ENCODE assay signal across 17 cellular contexts in the genomic region with DNA sequence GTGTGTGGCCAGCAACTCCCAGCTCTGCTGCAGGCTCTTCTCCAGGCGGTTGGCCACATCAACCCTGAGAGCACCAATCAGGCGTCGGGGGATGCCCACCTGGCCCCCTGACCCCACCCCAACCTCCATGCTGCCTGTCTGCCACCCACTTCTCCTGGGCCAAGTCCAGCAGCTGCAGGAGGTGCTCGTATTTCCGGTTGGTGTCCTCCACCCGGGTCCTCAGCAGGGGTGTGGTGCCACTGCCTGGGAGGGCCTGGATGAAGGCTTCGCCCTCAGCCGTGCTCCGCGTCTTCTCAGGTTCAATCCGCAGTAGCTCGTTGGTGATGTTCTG. TPM values are rescaled to one million over a fixed set of nuclear protein-coding genes. Genes with fewer than 3 reads are reported as not detected.
DNase-seq lines count a peak whose midpoint lies in the region; ATAC-seq, FAIRE-seq and TF ChIP-seq lines count a peak whose summit lies in the region.
"Had no signal": no experiment of that assay in that cellular context is flagged by ENCODE, and none has a peak within 500 bp of the region (broad histone marks: within the 10 kb centered on the region; RNA-seq: fewer than 3 reads in every experiment).

No MANE protein-coding gene starts in this region.

- no peak for TF ChIP-seq POLR2A in H1 (IDR thresholded peaks at IDR 0.05; ENCODE audit: control extremely low read depth in 1 of 2, low read depth in 2 of 2, low read length in 2 of 2)
- no peak for TF ChIP-seq POLR2A in vagina (IDR thresholded peaks at IDR 0.05)

- H2AFZ ChIP-seq in H1 (ENCODE audit: low read length) = no peak overlapping the region
- H2AFZ ChIP-seq in MM.1S (ENCODE audit: low read length) = no peak overlapping the region

- ATAC-seq in foreskin keratinocyte = no peak

- H4K5ac ChIP-seq in H1 (ENCODE audit: insufficient read length, low read depth, low read length) = no peak overlapping the region

- FAIRE-seq in H1 (lab: Jason Lieb, UNC) = no peak

- no peak overlapping the region for H2BK20ac ChIP-seq in H1 (ENCODE audit: low read length)

- H3K9ac ChIP-seq in H1 (replicated peaks in 1 of 4; ENCODE audit: extremely low read depth in 1 of 4, low read depth in 3 of 4, low read length in 3 of 4) = no peak overlapping the region
- H3K9ac ChIP-seq in MM.1S (ENCODE audit: low read length) = no peak overlapping the region

- 92% methylated on average over 12 of the region's 12 CpGs; no CpG with 5 or more reads in 1 of the 2 experiments for WGBS in H1 (ENCODE audit: extremely low coverage in 1 of 2, insufficient coverage in 1 of 2, insufficient read length in 1 of 2, insufficient replicate concordance in 2 of 2, low coverage in 1 of 2, low lambda C conversion rate in 2 of 2, missing lambda C conversion rate in 1 of 2), 2 experiments

- no peak overlapping the region for H3K18ac ChIP-seq in H1 (ENCODE audit: extremely low read depth, low read length)

- H3K36me3 ChIP-seq in H1 (ENCODE audit: control insufficient read depth in 2 of 4, insufficient read depth in 4 of 4, low read length in 3 of 4) (peaks cover 5 to 38% (median 21%) of the 10 kb centered on the region in 4 experiments; a peak in 5 of 8 replicates), vagina (peaks cover 0 to 95% of the 10 kb centered on the region in 2 donors), MM.1S (replicated peaks; ENCODE audit: insufficient read depth, low read length) (no peaks in the 10 kb centered on the region)

- H3K79me2 ChIP-seq in H1 (ENCODE audit: control insufficient read depth in 1 of 2, insufficient read depth in 2 of 2, low read length in 2 of 2) (no peaks in the 10 kb centered on the region), MM.1S (ENCODE audit: low read length) (no peaks in the 10 kb centered on the region)

- no peaks in the 10 kb centered on the region for H3K9me2 ChIP-seq in MM.1S (replicated peaks; ENCODE audit: insufficient read depth, low read length)

- TF ChIP-seq RAD21 in H1 (IDR thresholded peaks at IDR 0.05 in 1 of 2, conservative IDR thresholded peaks at IDR 0.05 in 1 of 2; ENCODE audit: low read depth in 2 of 2, low read length in 2 of 2) = no peak

- no peaks in the 10 kb centered on the region for H3K27me3 ChIP-seq in H1 (replicated peaks in 1 of 4; ENCODE audit: control insufficient read depth in 3 of 4, extremely low read depth in 1 of 4, insufficient read depth in 3 of 4, low read length in 3 of 4)
- H3K27me3 ChIP-seq in vagina = no peaks in the 10 kb centered on the region
- H3K27me3 ChIP-seq in MM.1S (replicated peaks; ENCODE audit: insufficient read depth, low read length) = no peaks in the 10 kb centered on the region
- H3K27me3 ChIP-seq in foreskin keratinocyte = no peaks in the 10 kb centered on the region
- H3K27me3 ChIP-seq: Peyer's patch had no signal

- H3K56ac ChIP-seq in H1 (replicated peaks; ENCODE audit: insufficient read length, low read depth, low read length) = no peak overlapping the region

- intact Hi-C loops in vagina (cut with DNase I) = no loop called here

- DNase-seq in NCI-H510A treated with DMSO at 0.1 percent for 48 hours (lab: John Stamatoyannopoulos, UW) (peak; percentile 4), NCI-H510A (lab: John Stamatoyannopoulos, UW) (no peak), NCI-H2196 (lab: John Stamatoyannopoulos, UW; ENCODE audit: unreplicated experiment) (peak; percentile 71), H1 (ENCODE audit: low read depth in 1 of 2, low spot score in 2 of 2) (no peak), vagina (ENCODE audit: extremely low spot score in 2 of 2) (no peak), MM.1S (no peak), foreskin keratinocyte (no peak), NCI-H1694 (lab: John Stamatoyannopoulos, UW) (no peak)
- DNase-seq: 8988T, C1 segment of cervical spinal cord, Caco-2, DND-41, NCI-H1436, NCI-H2081 treated with DMSO at 0.1 percent for 48 hours, NCI-H774, Peyer's patch, SW 1271 had no signal

- POLR2A ChIA-PET in H1 (lab: Charles Lee; ENCODE audit: partially characterized antibody) = interaction anchor here (1.0 to 2.3 kb wide), 4 partner anchors 9 to 20 kb away, joined by 3 to 10 read pairs (median 6); no protein-coding TSS in a partner anchor

- no peak overlapping the region for H2BK12ac ChIP-seq in H1 (ENCODE audit: low read depth, low read length)

- no peak overlapping the region for H3K14ac ChIP-seq in H1 (ENCODE audit: insufficient read length)

- H3K27ac ChIP-seq in H1 (ENCODE audit: low read depth, low read length) (no peak overlapping the region), vagina (peak overlapping the region; percentile 74), MM.1S (ENCODE audit: low read length) (no peak overlapping the region), foreskin keratinocyte (no peak overlapping the region)
- H3K27ac ChIP-seq: Peyer's patch had no signal

- H2BK15ac ChIP-seq in H1 (ENCODE audit: low read length) = no peak overlapping the region

- no peak overlapping the region for H3K4ac ChIP-seq in H1 (replicated peaks; ENCODE audit: insufficient read length, low read depth, low read length)

- H4K8ac ChIP-seq in H1 (ENCODE audit: extremely low read depth, insufficient read depth, low read length) = peak overlapping the region; percentile 46; the same call in 1 of the 2 replicates

- no peaks in the 10 kb centered on the region for H3F3A ChIP-seq in MM.1S (ENCODE audit: insufficient read depth, low read length)

- TF ChIP-seq EP300 in H1 (IDR thresholded peaks at IDR 0.05; ENCODE audit: borderline replicate concordance in 1 of 2, low read depth in 2 of 2, low read length in 2 of 2) = no peak

- no peak for TF ChIP-seq CTCF in H1 (IDR thresholded peaks at IDR 0.05; ENCODE audit: control extremely low read depth in 1 of 3, insufficient read depth in 1 of 3, low read depth in 1 of 3, low read length in 3 of 3)
- no peak for TF ChIP-seq CTCF in vagina (IDR thresholded peaks at IDR 0.05)
- no peak for TF ChIP-seq CTCF in MM.1S (IDR thresholded peaks at IDR 0.05; ENCODE audit: low read length)
- TF ChIP-seq CTCF in foreskin keratinocyte (conservative IDR thresholded peaks at IDR 0.05) = no peak

- no peak overlapping the region for H3K4me2 ChIP-seq in H1 (ENCODE audit: insufficient read depth in 1 of 2, low read depth in 2 of 2, low read length in 2 of 2)
- no peak overlapping the region for H3K4me2 ChIP-seq in MM.1S (ENCODE audit: low read depth, low read length)

- no peaks in the 10 kb centered on the region for H3K9me3 ChIP-seq in H1 (ENCODE audit: insufficient read depth in 2 of 2, low read depth in 1 of 2, low read length in 1 of 2)
- H3K9me3 ChIP-seq in vagina = no peaks in the 10 kb centered on the region
- no peaks in the 10 kb centered on the region for H3K9me3 ChIP-seq in MM.1S (replicated peaks; ENCODE audit: insufficient read depth, low read length)
- H3K9me3 ChIP-seq: Caco-2, Peyer's patch had no signal

- no peak overlapping the region for H3K23ac ChIP-seq in H1 (ENCODE audit: insufficient read length)

- no peaks in the 10 kb centered on the region for H3K79me1 ChIP-seq in H1 (ENCODE audit: low read depth, low read length)

- no peak overlapping the region for H2BK5ac ChIP-seq in H1 (ENCODE audit: low read depth, low read length)

- CTCF ChIA-PET in H1 (lab: Charles Lee; ENCODE audit: partially characterized antibody) = interaction anchor here (0.6 to 3.5 kb wide), 3 partner anchors 10 to 65 kb away, joined by 3 to 15 read pairs (median 4); no protein-coding TSS in a partner anchor

- H4K20me1 ChIP-seq in H1 (replicated peaks in 1 of 2; ENCODE audit: control insufficient read depth in 1 of 2, insufficient read depth in 2 of 2, low read length in 2 of 2) = peaks cover 0 to 3% of the 10 kb centered on the region in 2 experiments
- H4K20me1 ChIP-seq in MM.1S (ENCODE audit: insufficient read depth, low read length) = no peaks in the 10 kb centered on the region

- H2BK120ac ChIP-seq in H1 (replicated peaks; ENCODE audit: low read depth, low read length) = no peak overlapping the region

- H3K4me3 ChIP-seq in H1 (ENCODE audit: extremely low read depth in 1 of 4, insufficient read depth in 2 of 4, low read depth in 3 of 4, low read length in 4 of 4) = no peak overlapping the region
- H3K4me3 ChIP-seq in vagina = no peak overlapping the region
- H3K4me3 ChIP-seq in MM.1S (ENCODE audit: low read length) = no peak overlapping the region
- H3K4me3 ChIP-seq: Peyer's patch had no signal

- H3K23me2 ChIP-seq in H1 (ENCODE audit: low read depth, low read length) = no peaks in the 10 kb centered on the region

- no peak overlapping the region for H4K91ac ChIP-seq in H1 (replicated peaks; ENCODE audit: insufficient read length, low read length)

- H3K4me1 ChIP-seq in H1 (replicated peaks in 1 of 4; ENCODE audit: control insufficient read depth in 3 of 4, insufficient read depth in 4 of 4, low read length in 3 of 4) = no peaks in the 10 kb centered on the region
- peaks cover 19% of the 10 kb centered on the region for H3K4me1 ChIP-seq in vagina
- no peaks in the 10 kb centered on the region for H3K4me1 ChIP-seq in MM.1S (ENCODE audit: low read length)
- no peaks in the 10 kb centered on the region for H3K4me1 ChIP-seq in foreskin keratinocyte
- H3K4me1 ChIP-seq: Caco-2, Peyer's patch had no signal

- H2AK5ac ChIP-seq in H1 (ENCODE audit: low read depth, low read length) = no peak overlapping the region

RNA-seq across cellular contexts. Expression of a gene that starts 44.6 kb away (rescaled TPM):
- total RNA-seq in H1 (2021; fragmentation: NEBNext Ultra II Directional; extraction: Animal tissue kit (Norgen Biotek cat#: 25700)) = 37.0 and 37.6 TPM in 2 replicates
- 16.2 and 27.4 TPM in 2 replicates for polyA plus RNA-seq in H1 (2011; rRNA removed)
- polyA plus RNA-seq in H1 (2011; cell fraction: cytosol; rRNA removed) = 22.1 TPM
- polyA plus RNA-seq in H1 (2011; cell fraction: nucleus; rRNA removed) = 40.8 TPM
- polyA plus RNA-seq in H1 (2012, experiment 1 of 2) = 25.3 to 29.3 TPM (median 27.3 TPM) in 4 replicates
- 11.9 TPM for polyA plus RNA-seq in H1 (2012, experiment 2 of 2)
- 24.0 TPM for polyA plus RNA-seq in H1 (2013, experiment 1 of 2)
- polyA plus RNA-seq in H1 (2013, experiment 2 of 2) = 21.1 TPM
- 24.1 and 29.6 TPM in 2 replicates for polyA minus RNA-seq in H1 (2011; rRNA and poly(A)+ RNA removed)
- polyA minus RNA-seq in H1 (2011; cell fraction: cytosol; rRNA and poly(A)+ RNA removed) = 23.7 TPM
- polyA minus RNA-seq in H1 (2011; cell fraction: nucleus; rRNA and poly(A)+ RNA removed) = 34.8 TPM
- 17.2 TPM for total RNA-seq in vagina
- total RNA-seq in foreskin keratinocyte = 29.8 and 29.9 TPM in 2 replicates
- 8.8 and 10.5 TPM in 2 replicates for polyA plus RNA-seq in foreskin keratinocyte

RNA-seq across cellular contexts. Expression of a gene that starts 44.8 kb away (rescaled TPM):
- total RNA-seq in H1 (2021; fragmentation: NEBNext Ultra II Directional; extraction: Animal tissue kit (Norgen Biotek cat#: 25700)) = 115 and 120 TPM in 2 replicates
- polyA plus RNA-seq in H1 (2011; rRNA removed) (50.2 and 60.2 TPM in 2 replicates), foreskin keratinocyte (22.3 and 29.2 TPM in 2 replicates)
- polyA plus RNA-seq in H1 (2011; cell fraction: cytosol; rRNA removed) = 60.9 TPM
- polyA plus RNA-seq in H1 (2011; cell fraction: nucleus; rRNA removed) = 68.7 TPM
- polyA plus RNA-seq in H1 (2012, experiment 1 of 2) = 73.6 to 91.0 TPM (median 77.9 TPM) in 4 replicates
- 34.4 TPM for polyA plus RNA-seq in H1 (2012, experiment 2 of 2)
- polyA plus RNA-seq in H1 (2013, experiment 1 of 2) = 65.9 TPM
- polyA plus RNA-seq in H1 (2013, experiment 2 of 2) = 60.5 TPM
- 41.3 and 50.3 TPM in 2 replicates for polyA minus RNA-seq in H1 (2011; rRNA and poly(A)+ RNA removed)
- 28.1 TPM for polyA minus RNA-seq in H1 (2011; cell fraction: cytosol; rRNA and poly(A)+ RNA removed)
- 30.4 TPM for polyA minus RNA-seq in H1 (2011; cell fraction: nucleus; rRNA and poly(A)+ RNA removed)
- total RNA-seq in vagina (51.6 TPM), foreskin keratinocyte (47.7 and 53.0 TPM in 2 replicates)

RNA-seq across cellular contexts. Expression of a gene that starts 45.1 kb away (rescaled TPM):
- 28.8 and 29.5 TPM in 2 replicates for total RNA-seq in H1 (2021; fragmentation: NEBNext Ultra II Directional; extraction: Animal tissue kit (Norgen Biotek cat#: 25700))
- polyA plus RNA-seq in H1 (2011; rRNA removed) (11.3 and 15.8 TPM in 2 replicates), foreskin keratinocyte (14.0 and 16.4 TPM in 2 replicates)
- 13.7 TPM for polyA plus RNA-seq in H1 (2011; cell fraction: cytosol; rRNA removed)
- polyA plus RNA-seq in H1 (2011; cell fraction: nucleus; rRNA removed) = 46.9 TPM
- polyA plus RNA-seq in H1 (2012, experiment 1 of 2) = 16.5 to 27.4 TPM (median 22.8 TPM) in 4 replicates
- polyA plus RNA-seq in H1 (2012, experiment 2 of 2) = 5.2 TPM
- polyA plus RNA-seq in H1 (2013, experiment 1 of 2) = 16.4 TPM
- polyA plus RNA-seq in H1 (2013, experiment 2 of 2) = 15.4 TPM
- 21.5 and 22.3 TPM in 2 replicates for polyA minus RNA-seq in H1 (2011; rRNA and poly(A)+ RNA removed)
- 15.9 TPM for polyA minus RNA-seq in H1 (2011; cell fraction: cytosol; rRNA and poly(A)+ RNA removed)
- 21.8 TPM for polyA minus RNA-seq in H1 (2011; cell fraction: nucleus; rRNA and poly(A)+ RNA removed)
- total RNA-seq in vagina (391 TPM), foreskin keratinocyte (33.4 and 41.5 TPM in 2 replicates)

Comparison
In these comparisons a context has a peak if more than half of its experiments do, and no peak if none do; other contexts are left out.
1. DNase-seq: peak in NCI-H510A treated with DMSO at 0.1 percent for 48 hours (single experiment) and NCI-H2196 (single experiment); none in NCI-H510A (single experiment), H1 (0 of 2), vagina (0 of 2), MM.1S (single experiment), foreskin keratinocyte (0 of 2) and NCI-H1694 (single experiment).